Comparison of ENCODE assay signal across 1 cellular context in genomic region chr14:64940336-64940910, GRCh38.
TF ChIP-seq lines count a peak whose summit lies in the region.

No MANE protein-coding gene starts in this region.

TF ChIP-seq in K562, 482 proteins besides CTCF, POLR2A, EP300 and RAD21:
- TF ChIP-seq JUN (IDR thresholded peaks at IDR 0.05; ENCODE audit: borderline replicate concordance, low read depth, low read length), result no peak
- no peak for TF ChIP-seq JUN (CRISPR knock-in tag; IDR thresholded peaks at IDR 0.05; ENCODE audit: borderline replicate concordance)
- no peak for TF ChIP-seq ZHX1 (conservative IDR thresholded peaks at IDR 0.05; ENCODE audit: low read length)
- TF ChIP-seq KLF10 (CRISPR knock-in tag; IDR thresholded peaks at IDR 0.05), result no peak
- TF ChIP-seq HDAC1 (IDR thresholded peaks at IDR 0.05), result no peak
- TF ChIP-seq NFIC (IDR thresholded peaks at IDR 0.05), result peak; percentile 43; the same call in 1 of the 2 replicates
